In the genomic region with DNA sequence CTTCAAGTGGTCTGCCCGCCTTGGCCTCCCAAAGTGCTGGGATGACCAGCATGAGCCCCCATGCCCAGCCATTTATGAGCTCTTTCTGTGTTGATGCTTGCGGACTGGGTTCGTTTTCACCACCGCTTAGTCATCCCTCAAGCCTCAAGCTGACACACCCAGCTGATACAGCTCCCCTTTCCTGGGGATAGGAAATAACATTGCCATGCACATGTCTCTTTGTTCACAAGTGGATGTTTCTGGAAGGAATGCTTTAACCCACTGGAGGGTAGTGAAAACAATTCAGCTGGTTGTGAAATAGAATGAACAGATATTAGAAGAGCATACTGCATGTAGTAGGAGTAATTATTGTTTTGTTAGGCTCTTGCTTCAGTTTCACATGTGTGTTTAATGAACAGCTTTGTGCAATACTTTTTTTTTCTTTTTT, we compare ENCODE assay signal across 9 cellular contexts. TPM values are rescaled to one million over a fixed set of nuclear protein-coding genes. Genes with fewer than 3 reads are reported as not detected.
A peak's percentile ranks its signal among the peaks of the same experiment; 100 is the strongest.
DNase-seq lines count a peak whose midpoint lies in the region; ATAC-seq, FAIRE-seq and TF ChIP-seq lines count a peak whose summit lies in the region.
"Had no signal": no experiment of that assay in that cellular context is flagged by ENCODE, and none has a peak within 500 bp of the region (broad histone marks: within the 10 kb centered on the region; RNA-seq: fewer than 3 reads in every experiment).

No MANE protein-coding gene starts in this region.

- CTCF ChIA-PET in K562 (lab: Yijun Ruan, JAX; ENCODE audit: low intra/inter-chr PET ratio): no interaction called here

- H3K9ac ChIP-seq in K562 (ENCODE audit: insufficient read depth in 1 of 2, low read depth in 2 of 2, low read length in 2 of 2): peak overlapping the region in 1 of 2 experiments; percentile 35; a peak in 1 of 4 replicates

- POLR2A ChIA-PET in K562 (lab: Yijun Ruan, JAX): interaction anchor here (0.5 to 1.0 kb wide), 6 partner anchors 9 to 376 kb away, joined by 3 to 5 read pairs (median 5); a partner anchor contains a TSS

- H3K4me1 ChIP-seq in K562 (replicated peaks in 1 of 2; ENCODE audit: control insufficient read depth in 2 of 2, insufficient read depth in 2 of 2, low read length in 2 of 2): peaks cover 30 to 38% of the 10 kb centered on the region in 2 experiments
- H3K4me1 ChIP-seq in lower lobe of right lung: peaks cover 13% of the 10 kb centered on the region

- TF ChIP-seq CTCF in K562 (IDR thresholded peaks at IDR 0.05 in 2 of 3, conservative IDR thresholded peaks at IDR 0.05 in 1 of 3; ENCODE audit: insufficient read depth in 2 of 3, low read depth in 1 of 3, low read length in 3 of 3) (no peak), lower lobe of right lung (IDR thresholded peaks at IDR 0.05) (no peak)

- no peaks in the 10 kb centered on the region for H3K79me2 ChIP-seq in K562 (ENCODE audit: control insufficient read depth, insufficient read depth, low read length)

- FAIRE-seq in K562 (lab: Jason Lieb, UNC): peak; percentile 91

- no TSS peak for BruUV-seq in K562 (replicated peaks; lab: Mats Ljungman, UMichigan)

- TF ChIP-seq POLR2A in K562 (conservative IDR thresholded peaks at IDR 0.05): no peak

- 0% methylated on average over 4 of the region's 4 CpGs for WGBS in K562 (ENCODE audit: insufficient coverage, low coverage, missing lambda C conversion rate)

- TF ChIP-seq RAD21 in K562 (CRISPR knock-in tag; conservative IDR thresholded peaks at IDR 0.05 in 1 of 2, IDR thresholded peaks at IDR 0.05 in 1 of 2): no peak

- peak; percentile 57 for TF ChIP-seq EP300 in K562 (IDR thresholded peaks at IDR 0.05; ENCODE audit: low read length)

- H3K9me1 ChIP-seq in K562 (ENCODE audit: control insufficient read depth, insufficient read depth, low read length): peaks cover 2% of the 10 kb centered on the region

- DNase-seq in ACHN (peak; percentile 98), LHCN-M2 (ENCODE audit: low read depth) (peak; percentile 98), K562 (ENCODE audit: extremely low read depth in 1 of 4, low spot score in 3 of 4) (peak; percentile 56 to 83 (median 72)), lower lobe of right lung (no peak), NCI-H1092 treated with DMSO at 0.1 percent for 48 hours (lab: John Stamatoyannopoulos, UW) (no peak)

- H3K4me2 ChIP-seq in K562 (ENCODE audit: insufficient read depth, low read length): peak overlapping the region; percentile 49; the same call in 1 of the 2 replicates

- H3K4me3 ChIP-seq in K562 (no peak overlapping the region), lower lobe of right lung (no peak overlapping the region)

- intact Hi-C loops in K562 (cut with micrococcal nuclease) (loop anchor here (5.0 kb wide), 1 partner anchor 238 kb away; no protein-coding TSS in a partner anchor), lower lobe of right lung (cut with DNase I) (no loop called here)

- peak; percentile 86 for ATAC-seq in K562
- ATAC-seq in lower lobe of right lung: peak; percentile 63 to 72
- no peak for ATAC-seq in HG03565 (IDR thresholded peaks at IDR 0.05; ENCODE audit: unreplicated experiment)
- ATAC-seq in GM21390 (IDR thresholded peaks at IDR 0.05; ENCODE audit: unreplicated experiment): no peak
- no peak for ATAC-seq in GM18861 (IDR thresholded peaks at IDR 0.05; ENCODE audit: unreplicated experiment)

- H4K20me1 ChIP-seq in K562 (replicated peaks; ENCODE audit: control insufficient read depth, insufficient read depth, low read length): peaks cover 1% of the 10 kb centered on the region; the same call in 1 of the 2 replicates

- peaks cover 0 to 4% of the 10 kb centered on the region in 2 experiments; a peak in 1 of 5 replicates for H3K27me3 ChIP-seq in K562 (ENCODE audit: control insufficient read depth in 2 of 2, insufficient read depth in 2 of 2, low read length in 2 of 2)
- no peaks in the 10 kb centered on the region for H3K27me3 ChIP-seq in lower lobe of right lung (ENCODE audit: low read depth)

- H3K9me3 ChIP-seq in K562 (replicated peaks; ENCODE audit: control insufficient read depth, insufficient read depth, low read depth, low read length) (no peaks in the 10 kb centered on the region), lower lobe of right lung (no peaks in the 10 kb centered on the region)

- peak overlapping the region; percentile 28; the same call in 1 of the 3 replicates for H3K27ac ChIP-seq in K562 (ENCODE audit: extremely low read depth, low read depth, low read length)
- peak overlapping the region; percentile 50 for H3K27ac ChIP-seq in lower lobe of right lung

- in situ Hi-C loops in ACHN (cut with HindIII; ENCODE audit: low pct_ligation_motif_present, low pct_unique_long_range_greater_than_20kb, low sequenced_read_pairs) (loop anchor here (25.0 kb wide), 1 partner anchor 162 kb away; no protein-coding TSS in a partner anchor), K562 (cut with MboI) (loop anchor here (5.0 kb wide), 1 partner anchor 243 kb away; no protein-coding TSS in a partner anchor)

- peak overlapping the region; percentile 73 for H2AFZ ChIP-seq in K562 (ENCODE audit: low read depth, low read length)

- H3K36me3 ChIP-seq in K562 (ENCODE audit: control insufficient read depth, insufficient read depth, low read length): no peaks in the 10 kb centered on the region
- no peaks in the 10 kb centered on the region for H3K36me3 ChIP-seq in lower lobe of right lung

TF ChIP-seq in K562, 482 proteins besides CTCF, POLR2A, EP300 and RAD21 (continues in another document):
- TF ChIP-seq ZNF384 (IDR thresholded peaks at IDR 0.05; ENCODE audit: low read depth, low read length) (0 out of 2 replicates have a peak, but pooled peaks have one; percentile 3), NONO (IDR thresholded peaks at IDR 0.05; ENCODE audit: low read depth in 2 of 2, low read length in 1 of 2) (no peak), SOX6 (IDR thresholded peaks at IDR 0.05) (peak; percentile 43; the same call in 1 of the 2 replicates)

RNA-seq across cellular contexts. Expression of a gene that starts 8.5 kb away (rescaled TPM):
- total RNA-seq in LHCN-M2 (2014; rRNA removed) (3.2 and 5.7 TPM in 2 replicates), K562 (2014; rRNA removed) (0.32 and 0.94 TPM in 2 replicates), K562 (2014; rRNA removed; fragmentation: Illumina TruSeq; extraction: Trizol) (not detected in 2 replicates), K562 (2015; rRNA removed; fragmentation: Illumina TruSeq; extraction: Trizol) (not detected in 2 replicates), K562 (2021) (0.42 and 0.73 TPM in 2 replicates), lower lobe of right lung (4.0 TPM)
- 7.8 TPM for polyA plus RNA-seq in LHCN-M2 (2012)
- 1.9 and 4.9 TPM in 2 replicates for total RNA-seq in K562 (2011; cell fraction: chromatin; rRNA removed; ENCODE audit: low replicate concordance)
- 3.6 and 4.8 TPM in 2 replicates for total RNA-seq in K562 (2011; cell fraction: nucleolus; rRNA removed)
- 2.0 and 5.0 TPM in 2 replicates for total RNA-seq in K562 (2011; cell fraction: nucleoplasm; rRNA removed)
- polyA plus RNA-seq in K562 (2011; rRNA removed) (0.33 and 0.49 TPM in 2 replicates), K562 (2014; fragmentation: Illumina TruSeq; extraction: Trizol) (0.69 TPM in 1 of 2 replicates, not detected in the other), K562 (2014; fragmentation: Nextera tagmentation; extraction: Ambion mirVana) (under 1 TPM in 1 of 2 experiments, not detected in 1; 0.08 TPM), K562 (2014; rRNA removed) (0.35 and 0.82 TPM in 2 replicates)
- polyA plus RNA-seq in K562 (2011; cell fraction: cytosol; rRNA removed): 0.59 and 1.3 TPM in 2 replicates
- 1.4 and 3.9 TPM in 2 replicates for polyA plus RNA-seq in K562 (2011; cell fraction: nucleus; rRNA removed)
- 0.25 and 0.58 TPM in 2 replicates for polyA plus RNA-seq in K562 (2012)
- 0.53 and 1.1 TPM in 2 replicates for polyA minus RNA-seq in K562 (2011; rRNA and poly(A)+ RNA removed)
- not detected in 2 replicates for polyA minus RNA-seq in K562 (2011; cell fraction: cytosol; rRNA and poly(A)+ RNA removed)
- polyA minus RNA-seq in K562 (2011; cell fraction: nucleus; rRNA and poly(A)+ RNA removed): 1.6 and 1.9 TPM in 2 replicates

RNA-seq across cellular contexts. Expression of a gene that starts 10.2 kb away (rescaled TPM):
- total RNA-seq in LHCN-M2 (2014; rRNA removed) (not detected in 2 replicates), K562 (2014; rRNA removed) (not detected in 2 replicates), K562 (2014; rRNA removed; fragmentation: Illumina TruSeq; extraction: Trizol) (not detected in 2 replicates), K562 (2015; rRNA removed; fragmentation: Illumina TruSeq; extraction: Trizol) (not detected in 2 replicates), K562 (2021) (not detected in 2 replicates), lower lobe of right lung (not detected)
- 0.07 TPM for polyA plus RNA-seq in LHCN-M2 (2012)
- not detected in 2 replicates for total RNA-seq in K562 (2011; cell fraction: chromatin; rRNA removed; ENCODE audit: low replicate concordance)
- not detected in 2 replicates for total RNA-seq in K562 (2011; cell fraction: nucleolus; rRNA removed)
- total RNA-seq in K562 (2011; cell fraction: nucleoplasm; rRNA removed): not detected in 2 replicates
- polyA plus RNA-seq in K562 (2011; rRNA removed) (not detected in 2 replicates), K562 (2014; fragmentation: Illumina TruSeq; extraction: Trizol) (not detected in 2 replicates), K562 (2014; fragmentation: Nextera tagmentation; extraction: Ambion mirVana) (not detected), K562 (2014; rRNA removed) (not detected in 2 replicates)
- polyA plus RNA-seq in K562 (2011; cell fraction: cytosol; rRNA removed): not detected in 2 replicates
- not detected in 2 replicates for polyA plus RNA-seq in K562 (2011; cell fraction: nucleus; rRNA removed)
- not detected in 2 replicates for polyA plus RNA-seq in K562 (2012)
- not detected in 2 replicates for polyA minus RNA-seq in K562 (2011; rRNA and poly(A)+ RNA removed)
- polyA minus RNA-seq in K562 (2011; cell fraction: cytosol; rRNA and poly(A)+ RNA removed): not detected in 2 replicates
- not detected in 2 replicates for polyA minus RNA-seq in K562 (2011; cell fraction: nucleus; rRNA and poly(A)+ RNA removed)
- total RNA-seq: subcutaneous adipose tissue had no signal

RNA-seq across cellular contexts. Expression of a gene that starts 20.0 kb away (rescaled TPM):
- 0.17 and 0.19 TPM in 2 replicates for total RNA-seq in LHCN-M2 (2014; rRNA removed)
- 0.28 TPM for polyA plus RNA-seq in LHCN-M2 (2012)
- 1.8 and 2.6 TPM in 2 replicates for total RNA-seq in K562 (2011; cell fraction: chromatin; rRNA removed; ENCODE audit: low replicate concordance)
- total RNA-seq in K562 (2011; cell fraction: nucleolus; rRNA removed): 0.66 and 1.0 TPM in 2 replicates
- total RNA-seq in K562 (2011; cell fraction: nucleoplasm; rRNA removed): 2.3 and 2.8 TPM in 2 replicates
- 0.05 and 0.08 TPM in 2 replicates for total RNA-seq in K562 (2014; rRNA removed)
- total RNA-seq in K562 (2014; rRNA removed; fragmentation: Illumina TruSeq; extraction: Trizol): 0.06 TPM in 1 of 2 replicates, not detected in the other
- total RNA-seq in K562 (2015; rRNA removed; fragmentation: Illumina TruSeq; extraction: Trizol): 0.04 and 0.07 TPM in 2 replicates
- total RNA-seq in K562 (2021): 0.60 and 0.63 TPM in 2 replicates
- 0.06 and 0.37 TPM in 2 replicates for polyA plus RNA-seq in K562 (2011; rRNA removed)
- 0.18 TPM in 2 replicates for polyA plus RNA-seq in K562 (2011; cell fraction: cytosol; rRNA removed)
- 0.16 and 0.48 TPM in 2 replicates for polyA plus RNA-seq in K562 (2011; cell fraction: nucleus; rRNA removed)
- 0.13 and 0.25 TPM in 2 replicates for polyA plus RNA-seq in K562 (2012)
- 0.10 and 0.21 TPM in 2 replicates for polyA plus RNA-seq in K562 (2014; fragmentation: Illumina TruSeq; extraction: Trizol)
- polyA plus RNA-seq in K562 (2014; fragmentation: Nextera tagmentation; extraction: Ambion mirVana): not detected
- 0.05 and 0.13 TPM in 2 replicates for polyA plus RNA-seq in K562 (2014; rRNA removed)
- 0.07 and 0.66 TPM in 2 replicates for polyA minus RNA-seq in K562 (2011; rRNA and poly(A)+ RNA removed)
- polyA minus RNA-seq in K562 (2011; cell fraction: cytosol; rRNA and poly(A)+ RNA removed): 0.67 TPM in 1 of 2 replicates, not detected in the other
- polyA minus RNA-seq in K562 (2011; cell fraction: nucleus; rRNA and poly(A)+ RNA removed): 0.27 TPM in 1 of 2 replicates, not detected in the other
- 116 TPM for total RNA-seq in lower lobe of right lung

Comparison
In these comparisons a context has a peak if more than half of its experiments do, and no peak if none do; other contexts are left out.
1. DNase-seq: peak in ACHN (single experiment), LHCN-M2 (single experiment) and K562 (4 of 4); none in lower lobe of right lung (single experiment) and NCI-H1092 treated with DMSO at 0.1 percent for 48 hours (single experiment).
2. ATAC-seq: peak in K562 (single experiment) and lower lobe of right lung (2 of 2); none in HG03565 (single experiment), GM21390 (single experiment) and GM18861 (single experiment).
3. RNA of a gene that starts 20.0 kb away (total RNA-seq): 116 TPM in lower lobe of right lung (single experiment); 0.17 to 0.19 TPM in LHCN-M2 and 0.04 to 2.8 TPM in K562; every median in the first group is over 10 times any median in the second.